Comparison of ENCODE assay signal across 10 cellular contexts in the genomic region with DNA sequence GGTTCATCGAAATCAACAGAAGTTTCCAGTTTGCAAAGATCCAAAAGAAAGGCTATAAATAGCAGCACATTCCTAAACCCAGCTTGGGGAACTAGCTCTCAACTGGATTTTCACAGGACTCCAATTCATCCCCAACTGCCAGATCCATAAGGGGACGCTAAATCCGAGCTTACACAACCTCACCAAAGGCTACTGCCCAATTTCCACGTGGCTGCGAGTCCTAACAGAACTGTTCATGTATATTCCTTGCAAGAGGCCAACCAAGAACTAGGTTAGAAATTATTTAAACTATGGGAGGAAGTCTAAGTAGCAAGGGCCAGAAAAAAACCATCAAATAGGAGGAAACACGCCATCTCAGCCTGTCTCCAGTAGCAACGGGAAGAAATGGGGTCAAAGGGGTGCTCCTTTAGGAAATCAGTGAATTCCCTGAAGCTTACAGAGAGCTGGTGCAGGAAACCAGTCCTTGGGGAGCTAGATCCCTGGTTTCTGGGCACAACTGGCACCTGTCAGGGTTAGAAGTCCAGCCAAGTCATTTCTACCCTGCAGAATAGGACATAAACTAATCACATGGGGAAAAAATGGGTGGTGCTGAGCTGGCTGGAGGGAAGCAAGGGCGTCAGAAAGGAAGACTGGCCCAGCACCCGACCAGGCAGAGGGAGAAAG. TPM values are rescaled to one million over a fixed set of nuclear protein-coding genes. Genes with fewer than 3 reads are reported as not detected.
DNase-seq lines count a peak whose midpoint lies in the region; ATAC-seq and TF ChIP-seq lines count a peak whose summit lies in the region.
"Had no signal": no experiment of that assay in that cellular context is flagged by ENCODE, and none has a peak within 500 bp of the region (broad histone marks: within the 10 kb centered on the region; RNA-seq: fewer than 3 reads in every experiment).

No MANE protein-coding gene starts in this region.

- intact Hi-C loops in left colon (cut with DNase I, micrococcal nuclease): no loop called here
- intact Hi-C loops in sciatic nerve (cut with DNase I): no loop called here

- DNase-seq in G401 (ENCODE audit: low spot score): peak; percentile 29
- DNase-seq in chondrocyte (ENCODE audit: low spot score): no peak
- DNase-seq in left colon: peak in 1 of 2 donors; percentile 41
- no peak for DNase-seq in sciatic nerve (ENCODE audit: low spot score)
- no peak for DNase-seq in inferior parietal cortex (ENCODE audit: extremely low spot score)
- DNase-seq in activated effector memory CD4-positive, alpha-beta T cell treated with Interleukin-2 at 50 U/mL for 16 hours: no peak
- no peak for DNase-seq in NOMO-1 (lab: John Stamatoyannopoulos, UW; ENCODE audit: unreplicated experiment in 2 of 2)
- DNase-seq: activated CD8-positive, alpha-beta T cell treated with anti-CD3 and anti-CD28 coated beads, Interleukin-2, amount 10 ng/mL, durations not matched to agents 7 days and 5 days; NCI-H146 had no signal

- no peaks in the 10 kb centered on the region for H3K9me3 Mint-ChIP-seq in chondrocyte (ENCODE audit: low read depth)

- in situ Hi-C loops in G401 (cut with HindIII; ENCODE audit: low sequenced_read_pairs): no loop called here

- ATAC-seq in left colon (peak; percentile 79), sciatic nerve (peak; percentile 39)
- no peak for ATAC-seq in activated CD4-positive, CD25-positive, alpha-beta regulatory T cell treated with anti-CD3 and anti-CD28 coated beads, Interleukin-2, amount 50 U/mL, for 24 hours
- ATAC-seq: activated CD8-positive, alpha-beta T cell treated with anti-CD3 and anti-CD28 coated beads, Interleukin-2, amount 10 ng/mL, durations not matched to agents 7 days and 5 days had no signal

- no peaks in the 10 kb centered on the region for H3K27me3 Mint-ChIP-seq in chondrocyte (ENCODE audit: low read depth)

- H3K4me3 Mint-ChIP-seq in chondrocyte (ENCODE audit: unreplicated experiment): no peak overlapping the region

- no peak for TF ChIP-seq CTCF in chondrocyte (IDR thresholded peaks at IDR 0.05)

- no peaks in the 10 kb centered on the region for H3K36me3 Mint-ChIP-seq in chondrocyte (ENCODE audit: low read depth)

- H3K4me1 Mint-ChIP-seq in chondrocyte (ENCODE audit: low read depth): peaks cover 61% of the 10 kb centered on the region

- peak overlapping the region; percentile 59 for H3K27ac Mint-ChIP-seq in chondrocyte (ENCODE audit: unreplicated experiment)
- H3K27ac Mint-ChIP-seq: activated CD8-positive, alpha-beta T cell treated with anti-CD3 and anti-CD28 coated beads, Interleukin-2, amount 10 ng/mL, durations not matched to agents 7 days and 5 days had no signal

RNA-seq across cellular contexts. Expression of a gene that starts 20.7 kb away (rescaled TPM):
- total RNA-seq in G401 (2014; rRNA removed; shearing (Covaris generic)): 14.3 and 34.0 TPM in 2 replicates
- total RNA-seq in chondrocyte: 18.2 to 24.8 TPM (median 22.8 TPM) in 3 replicates
- 10 to 100 TPM; 53.7 to 75.0 TPM for total RNA-seq in left colon
- total RNA-seq in sciatic nerve: 80.6 TPM

Comparison
In these comparisons a context has a peak if more than half of its experiments do, and no peak if none do; other contexts are left out.
1. ATAC-seq: peak in left colon (single experiment) and sciatic nerve (single experiment); none in activated CD4-positive, CD25-positive, alpha-beta regulatory T cell treated with anti-CD3 and anti-CD28 coated beads, Interleukin-2, amount 50 U/mL, for 24 hours (0 of 2).